1 cellular context compared by ENCODE assay signal in the genomic region with DNA sequence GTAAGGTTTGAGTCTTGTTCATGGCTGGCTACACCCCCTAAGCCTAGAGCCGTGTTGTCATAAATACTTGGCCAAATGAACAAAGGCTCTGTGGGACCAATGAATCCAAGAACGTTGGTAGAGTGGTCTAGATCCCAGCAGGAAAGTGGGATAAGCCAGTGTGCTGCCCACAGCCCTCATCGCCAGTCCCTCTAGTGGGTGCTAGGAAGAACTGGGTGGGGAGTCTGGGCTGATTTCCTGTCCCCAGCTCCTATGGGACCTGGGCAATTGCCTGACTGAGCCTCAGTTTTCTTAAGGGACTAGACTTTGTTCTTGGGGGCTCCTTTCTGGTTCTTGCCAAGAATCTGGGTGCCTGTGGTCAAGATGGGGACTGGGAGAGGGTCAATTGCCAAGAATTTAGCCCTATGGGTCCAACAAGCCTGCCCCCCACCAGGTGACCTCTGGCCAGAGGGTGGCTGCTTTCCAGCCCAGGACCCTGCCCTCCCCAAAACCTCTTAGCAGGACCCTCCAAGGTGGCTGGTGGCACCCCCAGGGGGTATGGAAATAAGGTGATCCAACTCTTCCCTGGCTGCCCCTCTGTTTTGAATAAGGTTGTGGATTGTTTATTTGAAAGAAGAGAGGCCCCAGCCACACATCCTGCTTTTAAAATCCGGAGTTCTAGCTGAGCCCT.
TF ChIP-seq lines count a peak whose summit lies in the region.

No MANE protein-coding gene starts in this region.

TF ChIP-seq in GM23338, 12 proteins besides CTCF, POLR2A, EP300 and RAD21 (continued from another document):
- TF ChIP-seq, protein P1, sequence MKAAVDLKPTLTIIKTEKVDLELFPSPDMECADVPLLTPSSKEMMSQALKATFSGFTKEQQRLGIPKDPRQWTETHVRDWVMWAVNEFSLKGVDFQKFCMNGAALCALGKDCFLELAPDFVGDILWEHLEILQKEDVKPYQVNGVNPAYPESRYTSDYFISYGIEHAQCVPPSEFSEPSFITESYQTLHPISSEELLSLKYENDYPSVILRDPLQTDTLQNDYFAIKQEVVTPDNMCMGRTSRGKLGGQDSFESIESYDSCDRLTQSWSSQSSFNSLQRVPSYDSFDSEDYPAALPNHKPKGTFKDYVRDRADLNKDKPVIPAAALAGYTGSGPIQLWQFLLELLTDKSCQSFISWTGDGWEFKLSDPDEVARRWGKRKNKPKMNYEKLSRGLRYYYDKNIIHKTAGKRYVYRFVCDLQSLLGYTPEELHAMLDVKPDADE (IDR thresholded peaks at IDR 0.05) = no peak
TF ChIP-seq in GM23338: peak in this region for 0.
